Comparison of ENCODE assay signal across 8 cellular contexts in the genomic region with DNA sequence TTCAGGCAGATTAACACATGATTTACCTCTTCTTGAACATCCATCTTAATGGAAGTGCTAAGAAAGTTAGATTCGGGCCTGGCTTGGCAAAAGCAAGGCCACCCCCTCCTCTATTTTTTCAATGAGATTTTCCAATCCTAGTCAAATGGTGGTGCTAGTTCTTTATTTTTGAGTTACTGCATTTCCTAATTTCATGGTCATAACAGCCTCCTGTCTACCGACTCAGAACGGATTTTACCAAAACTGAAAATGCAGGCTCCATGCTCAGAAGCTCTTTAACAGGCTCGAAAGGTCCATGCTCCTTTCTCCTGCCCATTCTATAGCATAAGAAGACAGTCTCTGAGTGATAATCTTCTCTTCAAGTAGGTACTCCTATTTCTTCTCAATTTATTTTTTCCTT.
DNase-seq lines count a peak whose midpoint lies in the region; ATAC-seq, FAIRE-seq and TF ChIP-seq lines count a peak whose summit lies in the region.

No MANE protein-coding gene starts in this region.

- no peak for FAIRE-seq in D721Med (lab: Jason Lieb, UNC)

- H3K9me3 Mint-ChIP-seq in dendritic cell treated with granulocyte-macrophage colony-stimulating factor and Interleukin-4, amounts not matched to agents 40 ng/mL and 50 ng/mL, for 4 days = no peaks in the 10 kb centered on the region
- H3K9me3 Mint-ChIP-seq in natural killer cell treated with Interleukin-12 subunit alpha and Interleukin-12 subunit beta and Interleukin-15 and Interleukin-18, amount 100 ng/mL, for 72 hours = no peaks in the 10 kb centered on the region

- ATAC-seq in HG03439 (IDR thresholded peaks at IDR 0.05; ENCODE audit: unreplicated experiment) = peak; percentile 35
- peak; percentile 34 to 38 for ATAC-seq in natural killer cell treated with Interleukin-12 subunit alpha and Interleukin-12 subunit beta and Interleukin-15 and Interleukin-18, amount 100 ng/mL, for 72 hours
- no peak for ATAC-seq in HG03095 (IDR thresholded peaks at IDR 0.05; ENCODE audit: unreplicated experiment)

- no peak for DNase-seq in D721Med (ENCODE audit: insufficient read length, low spot score)
- DNase-seq in natural killer cell treated with Interleukin-12 subunit alpha and Interleukin-12 subunit beta and Interleukin-15 and Interleukin-18, amount 100 ng/mL, for 72 hours (ENCODE audit: low spot score) = no peak
- DNase-seq in NK-92 (lab: John Stamatoyannopoulos, UW; ENCODE audit: unreplicated experiment) = no peak
- DNase-seq in NCI-H187 treated with DMSO at 0.1 percent for 48 hours (lab: John Stamatoyannopoulos, UW) = no peak
- DNase-seq in NCI-H345 treated with DMSO at 0.1 percent for 48 hours (lab: John Stamatoyannopoulos, UW; ENCODE audit: unreplicated experiment) = no peak

- H3K27ac Mint-ChIP-seq in dendritic cell treated with granulocyte-macrophage colony-stimulating factor and Interleukin-4, amounts not matched to agents 40 ng/mL and 50 ng/mL, for 4 days = peak overlapping the region; percentile 88
- peak overlapping the region; percentile 91 to 97 for H3K27ac Mint-ChIP-seq in natural killer cell treated with Interleukin-12 subunit alpha and Interleukin-12 subunit beta and Interleukin-15 and Interleukin-18, amount 100 ng/mL, for 72 hours

- H3K27me3 Mint-ChIP-seq in dendritic cell treated with granulocyte-macrophage colony-stimulating factor and Interleukin-4, amounts not matched to agents 40 ng/mL and 50 ng/mL, for 4 days = no peaks in the 10 kb centered on the region
- H3K27me3 Mint-ChIP-seq in natural killer cell treated with Interleukin-12 subunit alpha and Interleukin-12 subunit beta and Interleukin-15 and Interleukin-18, amount 100 ng/mL, for 72 hours = no peaks in the 10 kb centered on the region

- peaks cover 20% of the 10 kb centered on the region for H3K4me1 Mint-ChIP-seq in dendritic cell treated with granulocyte-macrophage colony-stimulating factor and Interleukin-4, amounts not matched to agents 40 ng/mL and 50 ng/mL, for 4 days (ENCODE audit: low read depth)
- peaks cover 21 to 23% of the 10 kb centered on the region in 2 donors for H3K4me1 Mint-ChIP-seq in natural killer cell treated with Interleukin-12 subunit alpha and Interleukin-12 subunit beta and Interleukin-15 and Interleukin-18, amount 100 ng/mL, for 72 hours (ENCODE audit: low read depth in 2 of 2)

- H3K36me3 Mint-ChIP-seq in dendritic cell treated with granulocyte-macrophage colony-stimulating factor and Interleukin-4, amounts not matched to agents 40 ng/mL and 50 ng/mL, for 4 days (ENCODE audit: low read depth) = no peaks in the 10 kb centered on the region
- H3K36me3 Mint-ChIP-seq in natural killer cell treated with Interleukin-12 subunit alpha and Interleukin-12 subunit beta and Interleukin-15 and Interleukin-18, amount 100 ng/mL, for 72 hours = peaks cover 4% of the 10 kb centered on the region

- peak overlapping the region; percentile 69 for H3K4me3 Mint-ChIP-seq in dendritic cell treated with granulocyte-macrophage colony-stimulating factor and Interleukin-4, amounts not matched to agents 40 ng/mL and 50 ng/mL, for 4 days
- peak overlapping the region; percentile 85 for H3K4me3 Mint-ChIP-seq in natural killer cell treated with Interleukin-12 subunit alpha and Interleukin-12 subunit beta and Interleukin-15 and Interleukin-18, amount 100 ng/mL, for 72 hours

- intact Hi-C loops in dendritic cell treated with granulocyte-macrophage colony-stimulating factor and Interleukin-4, amounts not matched to agents 40 ng/mL and 50 ng/mL, for 4 days (cut with micrococcal nuclease) = loop anchor here (2.0 to 10.0 kb wide), 2 partner anchors 238 to 434 kb away; partner anchors contain the start of gene RMND1

- TF ChIP-seq CTCF in D721Med (IDR thresholded peaks at IDR 0.05; ENCODE audit: insufficient read depth, missing control alignments) = peak; percentile 30
